In the genomic region with DNA sequence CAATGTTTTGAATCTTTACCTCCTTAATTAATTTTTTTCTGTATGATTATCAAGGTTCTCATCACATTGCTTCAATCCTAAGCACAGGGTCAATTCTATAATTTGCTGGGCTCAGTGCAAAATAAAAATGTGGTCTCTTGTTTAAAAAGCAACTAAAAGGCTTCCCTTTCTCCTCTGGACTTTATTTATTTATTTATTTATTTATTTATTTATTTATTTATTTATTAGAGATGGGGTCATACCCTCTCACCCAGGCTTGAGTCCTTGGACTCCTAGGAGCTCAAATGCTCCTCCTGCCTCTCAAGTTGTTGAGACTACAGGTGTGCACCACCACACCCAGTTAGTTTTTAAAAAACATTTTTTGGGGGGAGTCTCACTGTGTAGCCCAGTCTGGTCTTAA, we compare ENCODE assay signal across 35 cellular contexts.
"Had no signal": no experiment of that assay in that cellular context is flagged by ENCODE, and none has a peak within 500 bp of the region (broad histone marks: within the 10 kb centered on the region; RNA-seq: fewer than 3 reads in every experiment).

No MANE protein-coding gene starts in this region.

- H3K36me3 ChIP-seq: MG63 had no signal

- H3K9me3 ChIP-seq: MG63 had no signal

- H3K4me3 ChIP-seq: MG63 had no signal

- H3K27me3 ChIP-seq: MG63 had no signal

- DNase-seq: Kasumi-1, MG63, MM.1S, MV-4-11, NCI-H1048, NCI-H1092, NCI-H1092 treated with DMSO at 0.1 percent for 48 hours, NCI-H1105, NCI-H1105 treated with DMSO at 0.1 percent for 48 hours, NCI-H1417, NCI-H1417 treated with DMSO at 0.1 percent for 48 hours, NCI-H1436, NCI-H1436 treated with DMSO at 0.1 percent for 48 hours, NCI-H146, NCI-H1694, NCI-H1694 treated with DMSO at 0.1 percent for 48 hours, NCI-H187, NCI-H187 treated with DMSO at 0.1 percent for 48 hours, NCI-H1930, NCI-H2029, NCI-H2029 treated with DMSO at 0.1 percent for 48 hours, NCI-H2081, NCI-H2081 treated with DMSO at 0.1 percent for 48 hours, NCI-H2107, NCI-H2171, NCI-H2171 treated with DMSO at 0.1 percent for 48 hours, NCI-H2227 treated with DMSO at 0.1 percent for 48 hours, NCI-H226, NCI-H345, NCI-H446, NCI-H446 treated with DMSO at 0.1 percent for 48 hours, NCI-H510A, NCI-H510A treated with DMSO at 0.1 percent for 48 hours, NCI-H524, NCI-H524 treated with DMSO at 0.1 percent for 48 hours had no signal
